ENCODE assay signal across 8 cellular contexts in the genomic region with DNA sequence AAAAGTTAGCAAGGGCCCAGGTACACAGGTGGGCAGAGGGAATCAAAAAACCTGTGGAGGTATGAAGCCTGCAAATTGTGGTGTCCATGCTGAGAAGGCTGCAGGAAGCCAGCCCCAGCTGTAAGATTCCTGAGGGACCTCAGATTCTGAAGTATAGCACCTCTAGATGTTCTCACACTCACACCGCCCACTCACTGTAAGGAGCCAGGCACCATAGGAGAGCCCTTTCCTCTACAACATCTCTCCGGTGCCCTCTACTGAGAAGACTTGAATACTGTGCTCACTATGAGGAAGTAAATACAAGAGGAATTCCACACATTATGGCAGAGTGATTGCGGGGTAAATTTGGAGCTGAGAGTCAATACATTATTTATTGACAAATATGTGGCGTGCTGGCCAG.
DNase-seq lines count a peak whose midpoint lies in the region; ATAC-seq and TF ChIP-seq lines count a peak whose summit lies in the region.
"Not testable (repeated sequence)": the region's sequence is repeated elsewhere in the genome, so short reads cannot be mapped to it uniquely, and the experiment has no call there.

No MANE protein-coding gene starts in this region.

- H3K4me3 ChIP-seq in NB4 (ENCODE audit: low read depth, low read length): not testable (repeated sequence)

- intact Hi-C loops in Calu3 (cut with micrococcal nuclease; ENCODE audit: unreplicated experiment); MCF 10A (cut with micrococcal nuclease): not testable (repeated sequence)

- POLR2A ChIA-PET in MCF 10A (lab: Yijun Ruan, JAX): not testable (repeated sequence)

- H3K4me3 Mint-ChIP-seq in Calu3 (ENCODE audit: low read depth, unreplicated experiment); MCF 10A (ENCODE audit: unreplicated experiment): not testable (repeated sequence)

- BruUV-seq in Calu3 (replicated peaks; lab: Mats Ljungman, UMichigan); MCF 10A (replicated peaks; lab: Mats Ljungman, UMichigan): not testable (repeated sequence)

- in situ Hi-C loops in SK-MEL-5 (cut with HindIII; ENCODE audit: low pct_unique_long_range_greater_than_20kb, low sequenced_read_pairs): not testable (repeated sequence)

- not testable (repeated sequence) for H3K36me3 Mint-ChIP-seq in Calu3 (ENCODE audit: insufficient read depth, unreplicated experiment); MCF 10A (ENCODE audit: insufficient read depth, unreplicated experiment)

- ATAC-seq in GM19035 (IDR thresholded peaks at IDR 0.05; ENCODE audit: unreplicated experiment) (peak; percentile 71), HG02885 (IDR thresholded peaks at IDR 0.05; ENCODE audit: poor library complexity, unreplicated experiment) (peak; percentile 100)

- not testable (repeated sequence) for H3K4me1 Mint-ChIP-seq in Calu3 (ENCODE audit: low read depth, unreplicated experiment); MCF 10A (ENCODE audit: insufficient read depth, unreplicated experiment)

- TF ChIP-seq POLR2A in NB4 (IDR thresholded peaks at IDR 0.05; ENCODE audit: extremely low read depth, insufficient read length): not testable (repeated sequence)

- peak; percentile 44 for DNase-seq in Calu3
- DNase-seq in NB4 (ENCODE audit: low read depth): peak; percentile 82
- DNase-seq in SK-MEL-5 (ENCODE audit: low read depth, low spot score): peak; percentile 83
- DNase-seq in MCF 10A (ENCODE audit: unreplicated experiment): peak; percentile 71
- peak; percentile 36 for DNase-seq in iris pigment epithelial cell (ENCODE audit: low read depth)
- DNase-seq in stimulated activated CD4-positive, alpha-beta T cell treated with anti-CD3 and anti-CD28 coated beads, Interleukin-12 subunit alpha, Interleukin-12 subunit beta, amount 100 ng/mL, for 48 hours (ENCODE audit: low read depth in 2 of 3, low spot score in 1 of 3): peak in 2 of 3 donors; percentile 0 to 15

- H3K9me3 Mint-ChIP-seq in Calu3 (ENCODE audit: low read depth, unreplicated experiment); MCF 10A (ENCODE audit: unreplicated experiment): not testable (repeated sequence)

- not testable (repeated sequence) for H3K27ac Mint-ChIP-seq in Calu3 (ENCODE audit: unreplicated experiment); MCF 10A (ENCODE audit: low read depth, unreplicated experiment)

- TF ChIP-seq CTCF in Calu3 (IDR thresholded peaks at IDR 0.05; ENCODE audit: unreplicated experiment): not testable (repeated sequence)
- TF ChIP-seq CTCF in NB4 (IDR thresholded peaks at IDR 0.05; ENCODE audit: low read depth, low read length) (peak; percentile 30), MCF 10A (IDR thresholded peaks at IDR 0.05; ENCODE audit: unreplicated experiment) (peak; percentile 14)

- not testable (repeated sequence) for H3K27me3 Mint-ChIP-seq in Calu3 (ENCODE audit: unreplicated experiment)
- H3K27me3 Mint-ChIP-seq in MCF 10A (ENCODE audit: insufficient read depth, unreplicated experiment): peaks cover 16% of the 10 kb centered on the region

- CTCF ChIA-PET in Calu3 (lab: Charles Lee): not testable (repeated sequence)
- CTCF ChIA-PET in MCF 10A (lab: Yijun Ruan, JAX): interaction anchor here (0.6 kb wide), 1 partner anchor 509 kb away, joined by 3 read pairs; no protein-coding TSS in a partner anchor

Comparison
In these comparisons a context has a peak if more than half of its experiments do, and no peak if none do; other contexts are left out.
1. DNase-seq: peak in every context shown above with its lines; median percentile 83 in SK-MEL-5; 82 in NB4; 71 in MCF 10A; 44 in Calu3; 36 in iris pigment epithelial cell; 8 in stimulated activated CD4-positive, alpha-beta T cell treated with anti-CD3 and anti-CD28 coated beads, Interleukin-12 subunit alpha, Interleukin-12 subunit beta, amount 100 ng/mL, for 48 hours.